Comparison of ENCODE assay signal across 8 cellular contexts in the genomic region with DNA sequence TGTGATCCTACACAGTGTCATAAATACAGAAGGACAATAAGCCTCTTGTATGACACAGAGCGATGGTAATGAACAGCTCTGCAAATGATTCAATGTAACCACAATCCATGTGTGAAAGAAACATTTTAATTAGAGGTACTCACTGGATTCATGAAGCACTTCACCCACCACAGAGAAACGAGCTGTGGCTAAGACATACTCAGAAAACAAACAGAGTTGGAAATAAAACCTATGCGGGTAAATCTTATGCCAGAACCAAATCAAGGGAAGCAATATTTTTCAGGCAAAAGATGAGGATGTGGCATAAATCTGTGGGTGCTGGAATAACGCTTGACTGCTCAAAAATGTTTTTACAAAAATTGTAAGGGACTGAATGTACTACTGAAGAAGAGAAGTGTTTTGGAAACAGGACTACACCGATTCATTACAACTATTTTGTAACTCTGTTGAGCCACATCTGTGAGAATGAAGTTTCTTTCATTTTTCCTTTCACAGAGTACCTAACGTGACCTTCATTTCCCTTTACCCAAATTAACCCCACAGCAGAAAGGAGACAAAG.
A peak's percentile ranks its signal among the peaks of the same experiment; 100 is the strongest.
DNase-seq lines count a peak whose midpoint lies in the region; ATAC-seq and TF ChIP-seq lines count a peak whose summit lies in the region.

No MANE protein-coding gene starts in this region.

- peak; percentile 76 for ATAC-seq in CD4-positive, alpha-beta T cell (ENCODE audit: poor library complexity)
- ATAC-seq in GM19328 (IDR thresholded peaks at IDR 0.05; ENCODE audit: unreplicated experiment) (peak; percentile 61), HG03342 (IDR thresholded peaks at IDR 0.05; ENCODE audit: unreplicated experiment) (peak; percentile 76), omental fat pad (ENCODE audit: low FRiP score) (peak; percentile 32)

- intact Hi-C loops in CD4-positive, alpha-beta T cell (cut with DNase I, micrococcal nuclease): no loop called here

- no peak for DNase-seq in CD4-positive, alpha-beta T cell
- DNase-seq in omental fat pad (ENCODE audit: low spot score) (no peak), G401 (ENCODE audit: low spot score) (no peak)
- no peak for DNase-seq in stimulated activated CD4-positive, alpha-beta T cell treated with anti-CD3 and anti-CD28 coated beads, Interleukin-15, amount 100 ng/mL, for 24 hours
- no peak for DNase-seq in activated CD4-positive, alpha-beta T cell treated with anti-CD3 and anti-CD28 coated beads for 48 hours

- H3K27ac ChIP-seq in CD4-positive, alpha-beta T cell (ENCODE audit: low read depth, low read length): no peak overlapping the region

- no peaks in the 10 kb centered on the region for H3K27me3 ChIP-seq in CD4-positive, alpha-beta T cell (ENCODE audit: control insufficient read depth, insufficient read depth, low read length)

- CTCF ChIA-PET in CD4-positive, alpha-beta T cell (lab: Charles Lee): no interaction called here

- no peaks in the 10 kb centered on the region for H3K27me3 Mint-ChIP-seq in CD4-positive, alpha-beta T cell
- no peaks in the 10 kb centered on the region for H3K27me3 Mint-ChIP-seq in activated naive CD8-positive, alpha-beta T cell

- peaks cover 30% of the 10 kb centered on the region for H3K4me1 Mint-ChIP-seq in CD4-positive, alpha-beta T cell (ENCODE audit: low read depth)
- peaks cover 33% of the 10 kb centered on the region for H3K4me1 Mint-ChIP-seq in activated naive CD8-positive, alpha-beta T cell (ENCODE audit: low read depth)

- in situ Hi-C loops in G401 (cut with HindIII; ENCODE audit: low sequenced_read_pairs): no loop called here

- H3K9me3 Mint-ChIP-seq in CD4-positive, alpha-beta T cell: no peaks in the 10 kb centered on the region
- H3K9me3 Mint-ChIP-seq in activated naive CD8-positive, alpha-beta T cell (ENCODE audit: low read depth): peaks cover 4% of the 10 kb centered on the region

- no peaks in the 10 kb centered on the region for H3K36me3 Mint-ChIP-seq in CD4-positive, alpha-beta T cell (ENCODE audit: low read depth)
- peaks cover 7% of the 10 kb centered on the region for H3K36me3 Mint-ChIP-seq in activated naive CD8-positive, alpha-beta T cell

- peak overlapping the region; percentile 80 for H3K27ac Mint-ChIP-seq in CD4-positive, alpha-beta T cell
- peak overlapping the region; percentile 70 for H3K27ac Mint-ChIP-seq in activated naive CD8-positive, alpha-beta T cell

- POLR2A ChIA-PET in CD4-positive, alpha-beta T cell (lab: Charles Lee): no interaction called here

- no peak for TF ChIP-seq CTCF in CD4-positive, alpha-beta T cell (IDR thresholded peaks at IDR 0.05)
- TF ChIP-seq CTCF in omental fat pad (IDR thresholded peaks at IDR 0.05): no peak

- no peaks in the 10 kb centered on the region for H3K9me3 ChIP-seq in CD4-positive, alpha-beta T cell (ENCODE audit: control insufficient read depth, low read length)

- peak overlapping the region; percentile 23 for H3K4me3 Mint-ChIP-seq in CD4-positive, alpha-beta T cell
- peak overlapping the region; percentile 48 for H3K4me3 Mint-ChIP-seq in activated naive CD8-positive, alpha-beta T cell
